ENCODE assay signal across 1 cellular context in the genomic region with DNA sequence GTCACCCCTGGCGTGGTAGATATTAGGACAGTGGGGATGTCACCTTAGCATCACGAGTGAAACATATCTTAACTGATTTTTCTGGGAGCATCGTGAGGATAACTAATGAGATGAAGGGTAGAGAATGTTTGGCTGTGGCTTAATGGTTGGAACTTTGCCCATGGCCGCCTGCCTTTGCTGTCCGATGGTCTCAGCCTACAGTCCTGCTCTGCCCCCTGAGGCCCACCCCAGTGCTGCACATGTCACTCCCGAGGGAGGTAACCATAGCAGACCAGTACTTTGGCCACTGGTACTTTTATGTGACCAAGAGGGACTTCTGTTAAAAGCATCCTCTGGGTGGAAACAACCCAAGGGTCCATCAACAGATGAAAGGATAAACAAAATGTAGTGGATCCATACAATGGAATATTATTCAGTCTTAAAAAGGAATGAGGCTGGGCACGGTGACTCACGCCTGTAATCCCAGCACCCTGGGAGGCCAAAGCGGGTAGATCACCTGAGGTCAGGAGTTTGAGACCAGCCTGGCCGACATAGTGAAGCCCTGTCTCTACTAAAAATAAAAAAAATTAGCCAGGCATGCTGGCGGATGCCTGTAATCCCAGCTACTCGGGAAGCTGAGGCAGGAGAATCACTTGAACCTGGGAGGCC.
TF ChIP-seq lines count a peak whose summit lies in the region.

No MANE protein-coding gene starts in this region.

TF ChIP-seq in GM23338, 12 proteins besides CTCF, POLR2A, EP300 and RAD21 (continued from another document):
- TF ChIP-seq, protein P1, sequence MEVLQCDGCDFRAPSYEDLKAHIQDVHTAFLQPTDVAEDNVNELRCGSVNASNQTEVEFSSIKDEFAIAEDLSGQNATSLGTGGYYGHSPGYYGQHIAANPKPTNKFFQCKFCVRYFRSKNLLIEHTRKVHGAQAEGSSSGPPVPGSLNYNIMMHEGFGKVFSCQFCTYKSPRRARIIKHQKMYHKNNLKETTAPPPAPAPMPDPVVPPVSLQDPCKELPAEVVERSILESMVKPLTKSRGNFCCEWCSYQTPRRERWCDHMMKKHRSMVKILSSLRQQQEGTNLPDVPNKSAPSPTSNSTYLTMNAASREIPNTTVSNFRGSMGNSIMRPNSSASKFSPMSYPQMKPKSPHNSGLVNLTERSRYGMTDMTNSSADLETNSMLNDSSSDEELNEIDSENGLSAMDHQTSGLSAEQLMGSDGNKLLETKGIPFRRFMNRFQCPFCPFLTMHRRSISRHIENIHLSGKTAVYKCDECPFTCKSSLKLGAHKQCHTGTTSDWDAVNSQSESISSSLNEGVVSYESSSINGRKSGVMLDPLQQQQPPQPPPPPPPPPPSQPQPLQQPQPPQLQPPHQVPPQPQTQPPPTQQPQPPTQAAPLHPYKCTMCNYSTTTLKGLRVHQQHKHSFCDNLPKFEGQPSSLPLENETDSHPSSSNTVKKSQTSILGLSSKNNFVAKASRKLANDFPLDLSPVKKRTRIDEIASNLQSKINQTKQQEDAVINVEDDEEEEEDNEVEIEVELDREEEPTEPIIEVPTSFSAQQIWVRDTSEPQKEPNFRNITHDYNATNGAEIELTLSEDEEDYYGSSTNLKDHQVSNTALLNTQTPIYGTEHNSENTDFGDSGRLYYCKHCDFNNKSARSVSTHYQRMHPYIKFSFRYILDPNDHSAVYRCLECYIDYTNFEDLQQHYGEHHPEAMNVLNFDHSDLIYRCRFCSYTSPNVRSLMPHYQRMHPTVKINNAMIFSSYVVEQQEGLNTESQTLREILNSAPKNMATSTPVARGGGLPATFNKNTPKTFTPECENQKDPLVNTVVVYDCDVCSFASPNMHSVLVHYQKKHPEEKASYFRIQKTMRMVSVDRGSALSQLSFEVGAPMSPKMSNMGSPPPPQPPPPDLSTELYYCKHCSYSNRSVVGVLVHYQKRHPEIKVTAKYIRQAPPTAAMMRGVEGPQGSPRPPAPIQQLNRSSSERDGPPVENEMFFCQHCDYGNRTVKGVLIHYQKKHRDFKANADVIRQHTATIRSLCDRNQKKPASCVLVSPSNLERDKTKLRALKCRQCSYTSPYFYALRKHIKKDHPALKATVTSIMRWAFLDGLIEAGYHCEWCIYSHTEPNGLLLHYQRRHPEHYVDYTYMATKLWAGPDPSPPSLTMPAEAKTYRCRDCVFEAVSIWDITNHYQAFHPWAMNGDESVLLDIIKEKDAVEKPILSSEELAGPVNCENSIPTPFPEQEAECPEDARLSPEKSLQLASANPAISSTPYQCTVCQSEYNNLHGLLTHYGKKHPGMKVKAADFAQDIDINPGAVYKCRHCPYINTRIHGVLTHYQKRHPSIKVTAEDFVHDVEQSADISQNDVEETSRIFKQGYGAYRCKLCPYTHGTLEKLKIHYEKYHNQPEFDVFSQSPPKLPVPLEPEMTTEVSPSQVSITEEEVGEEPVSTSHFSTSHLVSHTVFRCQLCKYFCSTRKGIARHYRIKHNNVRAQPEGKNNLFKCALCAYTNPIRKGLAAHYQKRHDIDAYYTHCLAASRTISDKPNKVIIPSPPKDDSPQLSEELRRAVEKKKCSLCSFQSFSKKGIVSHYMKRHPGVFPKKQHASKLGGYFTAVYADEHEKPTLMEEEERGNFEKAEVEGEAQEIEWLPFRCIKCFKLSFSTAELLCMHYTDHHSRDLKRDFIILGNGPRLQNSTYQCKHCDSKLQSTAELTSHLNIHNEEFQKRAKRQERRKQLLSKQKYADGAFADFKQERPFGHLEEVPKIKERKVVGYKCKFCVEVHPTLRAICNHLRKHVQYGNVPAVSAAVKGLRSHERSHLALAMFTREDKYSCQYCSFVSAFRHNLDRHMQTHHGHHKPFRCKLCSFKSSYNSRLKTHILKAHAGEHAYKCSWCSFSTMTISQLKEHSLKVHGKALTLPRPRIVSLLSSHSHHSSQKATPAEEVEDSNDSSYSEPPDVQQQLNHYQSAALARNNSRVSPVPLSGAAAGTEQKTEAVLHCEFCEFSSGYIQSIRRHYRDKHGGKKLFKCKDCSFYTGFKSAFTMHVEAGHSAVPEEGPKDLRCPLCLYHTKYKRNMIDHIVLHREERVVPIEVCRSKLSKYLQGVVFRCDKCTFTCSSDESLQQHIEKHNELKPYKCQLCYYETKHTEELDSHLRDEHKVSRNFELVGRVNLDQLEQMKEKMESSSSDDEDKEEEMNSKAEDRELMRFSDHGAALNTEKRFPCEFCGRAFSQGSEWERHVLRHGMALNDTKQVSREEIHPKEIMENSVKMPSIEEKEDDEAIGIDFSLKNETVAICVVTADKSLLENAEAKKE (CRISPR knock-in tag; IDR thresholded peaks at IDR 0.05) = no peak
- TF ChIP-seq STAT1 (IDR thresholded peaks at IDR 0.05; ENCODE audit: unreplicated experiment) (no peak), JUNB (IDR thresholded peaks at IDR 0.05; ENCODE audit: unreplicated experiment) (no peak), CREB1 (CRISPR knock-in tag; IDR thresholded peaks at IDR 0.05; ENCODE audit: low read depth) (no peak), NANOG (IDR thresholded peaks at IDR 0.05; ENCODE audit: borderline replicate concordance) (no peak), ZNF331 (CRISPR knock-in tag; IDR thresholded peaks at IDR 0.05; ENCODE audit: low read depth) (no peak), EZH2phosphoT487 (IDR thresholded peaks at IDR 0.05; ENCODE audit: unreplicated experiment) (no peak), POLR2AphosphoS5 (IDR thresholded peaks at IDR 0.05; ENCODE audit: low read depth) (no peak), EZH2 (IDR thresholded peaks at IDR 0.05; ENCODE audit: low read depth, unreplicated experiment) (no peak)
- TF ChIP-seq, protein P2, sequence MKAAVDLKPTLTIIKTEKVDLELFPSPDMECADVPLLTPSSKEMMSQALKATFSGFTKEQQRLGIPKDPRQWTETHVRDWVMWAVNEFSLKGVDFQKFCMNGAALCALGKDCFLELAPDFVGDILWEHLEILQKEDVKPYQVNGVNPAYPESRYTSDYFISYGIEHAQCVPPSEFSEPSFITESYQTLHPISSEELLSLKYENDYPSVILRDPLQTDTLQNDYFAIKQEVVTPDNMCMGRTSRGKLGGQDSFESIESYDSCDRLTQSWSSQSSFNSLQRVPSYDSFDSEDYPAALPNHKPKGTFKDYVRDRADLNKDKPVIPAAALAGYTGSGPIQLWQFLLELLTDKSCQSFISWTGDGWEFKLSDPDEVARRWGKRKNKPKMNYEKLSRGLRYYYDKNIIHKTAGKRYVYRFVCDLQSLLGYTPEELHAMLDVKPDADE (IDR thresholded peaks at IDR 0.05) = no peak
